Comparison of ENCODE assay signal across 8 cellular contexts in the genomic region with DNA sequence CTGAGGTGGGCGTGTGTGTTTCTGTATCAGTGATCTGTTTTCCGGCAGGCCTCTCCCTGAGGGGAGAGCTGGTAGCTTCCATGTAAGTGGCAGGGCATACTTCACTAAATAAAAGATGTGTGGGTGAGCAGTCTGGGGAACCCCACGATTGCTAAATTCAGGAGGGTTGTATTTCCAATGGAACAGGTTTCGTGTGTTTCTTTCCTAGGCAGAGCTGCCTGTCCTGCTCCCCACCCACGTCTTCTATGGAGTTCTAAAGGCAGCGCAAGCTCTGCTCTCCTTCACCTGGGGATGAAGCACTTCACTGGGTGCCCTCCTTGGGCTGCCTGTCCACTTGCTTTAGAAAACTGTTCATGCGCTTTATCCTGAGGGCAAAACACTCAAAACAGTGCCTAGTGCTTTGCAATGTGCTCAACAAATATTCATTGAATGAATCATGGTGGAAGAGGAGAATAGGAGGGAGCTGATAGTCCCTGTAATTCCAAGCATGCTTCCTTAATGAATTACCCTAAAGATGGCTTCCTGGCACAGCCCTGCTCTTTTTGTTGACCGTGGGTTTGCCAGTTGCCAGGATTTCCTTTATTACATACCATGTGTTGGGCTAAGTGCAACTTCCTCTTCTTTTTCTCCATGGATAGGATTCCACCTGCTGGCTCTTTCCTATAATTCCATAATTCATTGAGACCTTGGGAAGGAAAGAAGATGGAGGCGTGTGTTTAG. TPM values are rescaled to one million over a fixed set of nuclear protein-coding genes. Genes with fewer than 3 reads are reported as not detected.
DNase-seq lines count a peak whose midpoint lies in the region; ATAC-seq and TF ChIP-seq lines count a peak whose summit lies in the region.

No MANE protein-coding gene starts in this region.

- peak overlapping the region; percentile 16 for H3K4me3 Mint-ChIP-seq in Calu3 (ENCODE audit: low read depth, unreplicated experiment)
- H3K4me3 Mint-ChIP-seq in MCF 10A (ENCODE audit: unreplicated experiment), result peak overlapping the region; percentile 26

- H3K9me3 ChIP-seq in mucosa of rectum (ENCODE audit: control insufficient read depth in 2 of 2, low read length in 2 of 2), result no peaks in the 10 kb centered on the region

- in situ Hi-C loops in GM13976 (cut with MboI; ENCODE audit: low sequenced_read_pairs, unreplicated experiment), result no loop called here

- intact Hi-C loops in Calu3 (cut with micrococcal nuclease; ENCODE audit: unreplicated experiment), result loop anchor here (5.0 kb wide), 1 partner anchor 37 kb away; no protein-coding TSS in a partner anchor
- intact Hi-C loops in MCF 10A (cut with micrococcal nuclease), result no loop called here

- CTCF ChIA-PET in Calu3 (lab: Charles Lee) (interaction anchor here (0.5 to 1.2 kb wide), 3 partner anchors 62 to 92 kb away, joined by 3 to 9 read pairs (median 5); no protein-coding TSS in a partner anchor), MCF 10A (lab: Yijun Ruan, JAX) (interaction anchor here (0.6 to 1.5 kb wide), 6 partner anchors 9 to 458 kb away, joined by 3 to 6 read pairs (median 4); no protein-coding TSS in a partner anchor)

- TF ChIP-seq CTCF in Calu3 (IDR thresholded peaks at IDR 0.05; ENCODE audit: unreplicated experiment), result no peak
- TF ChIP-seq CTCF in MCF 10A (IDR thresholded peaks at IDR 0.05; ENCODE audit: unreplicated experiment), result peak; percentile 14
- TF ChIP-seq CTCF in GM13976 (IDR thresholded peaks at IDR 0.05; ENCODE audit: borderline replicate concordance, control extremely low read depth, extremely low read depth, insufficient read depth, missing control alignments), result no peak

- POLR2A ChIA-PET in MCF 10A (lab: Yijun Ruan, JAX), result interaction anchor here (0.6 to 2.3 kb wide), 7 partner anchors 9 to 483 kb away, joined by 3 to 8 read pairs (median 4); partner anchors contain the start of gene SRPK2

- H3K4me1 Mint-ChIP-seq in Calu3 (ENCODE audit: low read depth, unreplicated experiment) (peaks cover 30% of the 10 kb centered on the region), MCF 10A (ENCODE audit: insufficient read depth, unreplicated experiment) (peaks cover 15% of the 10 kb centered on the region)

- DNase-seq in Calu3 (peak; percentile 34), NCI-H1092 (lab: John Stamatoyannopoulos, UW) (peak; percentile 73), MCF 10A (ENCODE audit: unreplicated experiment) (peak; percentile 65), AML-193 (lab: John Stamatoyannopoulos, UW) (no peak), GM13976 (ENCODE audit: low spot score) (no peak), NCI-H2227 (lab: John Stamatoyannopoulos, UW; ENCODE audit: unreplicated experiment) (no peak)

- peaks cover 0 to 3% of the 10 kb centered on the region in 2 donors for H3K4me1 ChIP-seq in mucosa of rectum (ENCODE audit: control insufficient read depth in 2 of 2, insufficient read depth in 2 of 2, low read length in 2 of 2)

- ATAC-seq in HG03457 (IDR thresholded peaks at IDR 0.05; ENCODE audit: unreplicated experiment), result no peak

- peak overlapping the region; percentile 3 to 16 for H3K27ac ChIP-seq in mucosa of rectum (ENCODE audit: low read depth in 2 of 2, low read length in 2 of 2)

- H3K9me3 Mint-ChIP-seq in Calu3 (ENCODE audit: low read depth, unreplicated experiment), result no peaks in the 10 kb centered on the region
- no peaks in the 10 kb centered on the region for H3K9me3 Mint-ChIP-seq in MCF 10A (ENCODE audit: unreplicated experiment)

- H3K27me3 Mint-ChIP-seq in Calu3 (ENCODE audit: unreplicated experiment) (no peaks in the 10 kb centered on the region), MCF 10A (ENCODE audit: insufficient read depth, unreplicated experiment) (no peaks in the 10 kb centered on the region)

- H3K27me3 ChIP-seq in mucosa of rectum (ENCODE audit: control insufficient read depth in 2 of 2, insufficient read depth in 2 of 2, low read length in 2 of 2), result no peaks in the 10 kb centered on the region

- H3K4me3 ChIP-seq in mucosa of rectum (ENCODE audit: low read length in 2 of 2), result no peak overlapping the region

- H3K27ac Mint-ChIP-seq in Calu3 (ENCODE audit: unreplicated experiment), result peak overlapping the region; percentile 71
- H3K27ac Mint-ChIP-seq in MCF 10A (ENCODE audit: low read depth, unreplicated experiment), result peak overlapping the region; percentile 91

- no TSS peak for BruUV-seq in Calu3 (replicated peaks; lab: Mats Ljungman, UMichigan)
- no TSS peak for BruUV-seq in MCF 10A (replicated peaks; lab: Mats Ljungman, UMichigan)

- no peaks in the 10 kb centered on the region for H3K36me3 ChIP-seq in mucosa of rectum (ENCODE audit: control insufficient read depth in 2 of 2, insufficient read depth in 2 of 2, low read length in 2 of 2)

- no peak overlapping the region for H3K9ac ChIP-seq in mucosa of rectum (ENCODE audit: low read depth in 1 of 2, low read length in 2 of 2)

- H3K36me3 Mint-ChIP-seq in Calu3 (ENCODE audit: insufficient read depth, unreplicated experiment) (no peaks in the 10 kb centered on the region), MCF 10A (ENCODE audit: insufficient read depth, unreplicated experiment) (peaks cover 5% of the 10 kb centered on the region)

RNA-seq across cellular contexts. Expression of gene SRPK2, which starts 50.6 kb away (rescaled TPM):
- total RNA-seq in Calu3 (2022), result 36.9 and 40.2 TPM in 2 replicates
- 54.4 and 60.8 TPM in 2 replicates for total RNA-seq in MCF 10A (2022)

Comparison
In these comparisons a context has a peak if more than half of its experiments do, and no peak if none do; other contexts are left out.
1. DNase-seq: peak in Calu3 (single experiment), NCI-H1092 (single experiment) and MCF 10A (single experiment); none in AML-193 (0 of 2), GM13976 (single experiment) and NCI-H2227 (single experiment).